21 cellular contexts compared by ENCODE assay signal in the genomic region with DNA sequence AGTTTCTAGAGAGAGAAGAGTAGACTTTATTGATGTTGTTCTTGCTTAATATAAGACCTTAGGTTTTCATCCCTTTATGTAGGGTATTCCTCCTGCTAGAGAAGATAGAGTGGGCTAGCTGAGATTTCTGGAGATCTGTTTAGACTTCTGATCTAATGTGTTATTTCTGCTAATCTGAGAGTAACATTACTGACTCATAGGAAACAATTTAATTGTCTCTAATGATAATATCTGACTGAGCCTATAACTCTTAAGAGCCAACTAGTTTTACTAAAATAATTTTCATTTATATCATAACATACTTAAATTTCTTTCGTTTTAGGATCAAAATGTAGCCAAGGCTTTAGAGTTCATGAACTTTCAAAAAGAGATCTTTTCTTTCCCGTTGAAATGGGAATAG.
DNase-seq lines count a peak whose midpoint lies in the region; ATAC-seq and TF ChIP-seq lines count a peak whose summit lies in the region.
"Had no signal": no experiment of that assay in that cellular context is flagged by ENCODE, and none has a peak within 500 bp of the region (broad histone marks: within the 10 kb centered on the region; RNA-seq: fewer than 3 reads in every experiment).

No MANE protein-coding gene starts in this region.

- DNase-seq in EH (ENCODE audit: low read depth): peak; percentile 17
- DNase-seq in dermis blood vessel endothelial cell: peak; percentile 7
- DNase-seq in smooth muscle cell (lab: John Stamatoyannopoulos, UW; ENCODE audit: unreplicated experiment): no peak
- no peak for DNase-seq in right cardiac atrium
- no peak for DNase-seq in activated CD4-positive, alpha-beta T cell treated with anti-CD3 and anti-CD28 coated beads for 4 hours
- DNase-seq: 8988T; ACHN; BE2C; C1 segment of cervical spinal cord; CD4-positive, alpha-beta memory T cell; CD4-positive, CD25-positive, alpha-beta regulatory T cell; CD8-positive, alpha-beta memory T cell; COR-L47; DMS 273 treated with DMSO at 0.1 percent for 48 hours; DMS153; DMS79; DND-41; GF-D8 had no signal

- no peaks in the 10 kb centered on the region for H3K27me3 ChIP-seq in OCI-LY1 (ENCODE audit: insufficient read depth, low read length)
- H3K27me3 ChIP-seq in smooth muscle cell (ENCODE audit: low read depth): no peaks in the 10 kb centered on the region
- H3K27me3 ChIP-seq in right cardiac atrium (ENCODE audit: control insufficient read depth, insufficient read depth): no peaks in the 10 kb centered on the region
- H3K27me3 ChIP-seq: BE2C, BLaER1 had no signal

- ATAC-seq in HG03565 (IDR thresholded peaks at IDR 0.05; ENCODE audit: unreplicated experiment): no peak
- ATAC-seq in right cardiac atrium: no peak

- H3K9me3 ChIP-seq in OCI-LY1 (ENCODE audit: low read length) (peaks cover 12% of the 10 kb centered on the region; the same call in 1 of the 2 replicates), smooth muscle cell (replicated peaks; ENCODE audit: low read depth) (no peaks in the 10 kb centered on the region), right cardiac atrium (ENCODE audit: control insufficient read depth, low read length) (no peaks in the 10 kb centered on the region)
- H3K9me3 ChIP-seq: BE2C, BLaER1 had no signal

- no peak overlapping the region for H3K27ac ChIP-seq in OCI-LY1 (ENCODE audit: low read depth, low read length, poor library complexity, severe bottlenecking)
- no peak overlapping the region for H3K27ac ChIP-seq in smooth muscle cell (ENCODE audit: low read depth)
- no peak overlapping the region for H3K27ac ChIP-seq in right cardiac atrium (ENCODE audit: low read length)
- H3K27ac ChIP-seq: BLaER1 had no signal

- no peaks in the 10 kb centered on the region for H4K20me1 ChIP-seq in OCI-LY1 (ENCODE audit: insufficient read depth, low read length)
- no peaks in the 10 kb centered on the region for H4K20me1 ChIP-seq in smooth muscle cell (ENCODE audit: low read depth)
- H4K20me1 ChIP-seq: BLaER1 had no signal

- H3K4me3 ChIP-seq in OCI-LY1 (ENCODE audit: low read depth, low read length, poor library complexity, severe bottlenecking) (no peak overlapping the region), smooth muscle cell (no peak overlapping the region), right cardiac atrium (ENCODE audit: low read length) (no peak overlapping the region)
- H3K4me3 ChIP-seq: BLaER1 had no signal

- no peaks in the 10 kb centered on the region for H3K4me1 ChIP-seq in OCI-LY1 (ENCODE audit: insufficient read depth, low read length, severe bottlenecking)
- no peaks in the 10 kb centered on the region for H3K4me1 ChIP-seq in smooth muscle cell (ENCODE audit: low read depth)
- H3K4me1 ChIP-seq in right cardiac atrium (ENCODE audit: control insufficient read depth, insufficient read depth, low read length): no peaks in the 10 kb centered on the region
- H3K4me1 ChIP-seq: BE2C, BLaER1 had no signal

- H3K9ac ChIP-seq in OCI-LY1 (ENCODE audit: low read length) (no peak overlapping the region), smooth muscle cell (ENCODE audit: low read depth) (no peak overlapping the region)
- H3K9ac ChIP-seq: BLaER1 had no signal

- intact Hi-C loops in right cardiac atrium (cut with DNase I): no loop called here

- H3K79me2 ChIP-seq in OCI-LY1 (ENCODE audit: insufficient read depth, low read length) (no peaks in the 10 kb centered on the region), smooth muscle cell (ENCODE audit: low read depth) (no peaks in the 10 kb centered on the region)

- no peaks in the 10 kb centered on the region for H3K9me2 ChIP-seq in OCI-LY1 (ENCODE audit: low read depth, low read length)

- H3F3A ChIP-seq in OCI-LY1 (ENCODE audit: insufficient read depth, low read length) (no peaks in the 10 kb centered on the region), smooth muscle cell (ENCODE audit: low read depth) (no peaks in the 10 kb centered on the region)

- no peak overlapping the region for H3K4me2 ChIP-seq in OCI-LY1 (ENCODE audit: low read length)
- no peak overlapping the region for H3K4me2 ChIP-seq in smooth muscle cell
- H3K4me2 ChIP-seq: BLaER1 had no signal

- TF ChIP-seq CTCF in OCI-LY1 (IDR thresholded peaks at IDR 0.05; ENCODE audit: low read length) (no peak), smooth muscle cell (IDR thresholded peaks at IDR 0.05; ENCODE audit: borderline replicate concordance, insufficient read depth, poor library complexity, severe bottlenecking) (no peak)

- H3K36me3 ChIP-seq in OCI-LY1 (ENCODE audit: insufficient read depth, low read length): no peaks in the 10 kb centered on the region
- H3K36me3 ChIP-seq in smooth muscle cell (ENCODE audit: low read depth): no peaks in the 10 kb centered on the region
- H3K36me3 ChIP-seq: BE2C, BLaER1 had no signal

- H2AFZ ChIP-seq in OCI-LY1 (ENCODE audit: low read length) (peak overlapping the region; percentile 69; the same call in 1 of the 2 replicates), smooth muscle cell (ENCODE audit: low read depth) (peak overlapping the region; percentile 8)

- 93% methylated on average over 2 of the region's 2 CpGs for WGBS in smooth muscle cell (ENCODE audit: low lambda C conversion rate)
- WGBS in right cardiac atrium: 45% methylated on average over 2 of the region's 2 CpGs

Comparison
In these comparisons a context has a peak if more than half of its experiments do, and no peak if none do; other contexts are left out.
1. DNase-seq: peak in EH (single experiment) and dermis blood vessel endothelial cell (single experiment); none in smooth muscle cell (single experiment), right cardiac atrium (0 of 3) and activated CD4-positive, alpha-beta T cell treated with anti-CD3 and anti-CD28 coated beads for 4 hours (0 of 2).